In the genomic region with DNA sequence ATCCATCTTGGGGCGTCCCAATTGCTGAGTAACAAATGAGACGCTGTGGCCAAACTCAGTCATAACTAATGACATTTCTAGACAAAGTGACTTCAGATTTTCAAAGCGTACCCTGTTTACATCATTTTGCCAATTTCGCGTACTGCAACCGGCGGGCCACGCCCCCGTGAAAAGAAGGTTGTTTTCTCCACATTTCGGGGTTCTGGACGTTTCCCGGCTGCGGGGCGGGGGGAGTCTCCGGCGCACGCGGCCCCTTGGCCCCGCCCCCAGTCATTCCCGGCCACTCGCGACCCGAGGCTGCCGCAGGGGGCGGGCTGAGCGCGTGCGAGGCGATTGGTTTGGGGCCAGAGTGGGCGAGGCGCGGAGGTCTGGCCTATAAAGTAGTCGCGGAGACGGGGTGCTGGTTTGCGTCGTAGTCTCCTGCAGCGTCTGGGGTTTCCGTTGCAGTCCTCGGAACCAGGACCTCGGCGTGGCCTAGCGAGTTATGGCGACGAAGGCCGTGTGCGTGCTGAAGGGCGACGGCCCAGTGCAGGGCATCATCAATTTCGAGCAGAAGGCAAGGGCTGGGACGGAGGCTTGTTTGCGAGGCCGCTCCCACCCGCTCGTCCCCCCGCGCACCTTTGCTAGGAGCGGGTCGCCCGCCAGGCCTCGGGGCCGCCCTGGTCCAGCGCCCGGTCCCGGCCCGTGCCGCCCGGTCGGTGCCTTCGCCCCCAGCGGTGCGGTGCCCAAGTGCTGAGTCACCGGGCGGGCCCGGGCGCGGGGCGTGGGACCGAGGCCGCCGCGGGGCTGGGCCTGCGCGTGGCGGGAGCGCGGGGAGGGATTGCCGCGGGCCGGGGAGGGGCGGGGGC, we compare ENCODE assay signal across 1 cellular context.
TF ChIP-seq lines count a peak whose summit lies in the region.

A gene (plus strand): TSS at position 408 of the 848 bp plus-strand sequence. CDS start 77 bp downstream, at position 485.

TF ChIP-seq in HEK293, 187 proteins besides CTCF, POLR2A, EP300 and RAD21 (continued from another document and continues in another):
- TF ChIP-seq ZNF555 (tag by site-specific recombination; conservative IDR thresholded peaks at IDR 0.05) = no peak
- no peak for TF ChIP-seq ZNF350 (tag by site-specific recombination; IDR thresholded peaks at IDR 0.05)
- peak; percentile 57; the same call in 1 of the 2 replicates for TF ChIP-seq ZEB2 (tag by site-specific recombination; IDR thresholded peaks at IDR 0.05)
- peak; percentile 49 for TF ChIP-seq ZBTB17 (tag by site-specific recombination; IDR thresholded peaks at IDR 0.05)
- no peak for TF ChIP-seq ZNF664 (tag by site-specific recombination; IDR thresholded peaks at IDR 0.05)
- TF ChIP-seq, protein P1, sequence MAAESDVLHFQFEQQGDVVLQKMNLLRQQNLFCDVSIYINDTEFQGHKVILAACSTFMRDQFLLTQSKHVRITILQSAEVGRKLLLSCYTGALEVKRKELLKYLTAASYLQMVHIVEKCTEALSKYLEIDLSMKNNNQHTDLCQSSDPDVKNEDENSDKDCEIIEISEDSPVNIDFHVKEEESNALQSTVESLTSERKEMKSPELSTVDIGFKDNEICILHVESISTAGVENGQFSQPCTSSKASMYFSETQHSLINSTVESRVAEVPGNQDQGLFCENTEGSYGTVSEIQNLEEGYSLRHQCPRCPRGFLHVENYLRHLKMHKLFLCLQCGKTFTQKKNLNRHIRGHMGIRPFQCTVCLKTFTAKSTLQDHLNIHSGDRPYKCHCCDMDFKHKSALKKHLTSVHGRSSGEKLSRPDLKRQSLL (tag by site-specific recombination; IDR thresholded peaks at IDR 0.05) = no peak
- TF ChIP-seq ZNF391 (tag by site-specific recombination; IDR thresholded peaks at IDR 0.05; ENCODE audit: borderline replicate concordance, low read depth) = no peak
- TF ChIP-seq, protein P2, sequence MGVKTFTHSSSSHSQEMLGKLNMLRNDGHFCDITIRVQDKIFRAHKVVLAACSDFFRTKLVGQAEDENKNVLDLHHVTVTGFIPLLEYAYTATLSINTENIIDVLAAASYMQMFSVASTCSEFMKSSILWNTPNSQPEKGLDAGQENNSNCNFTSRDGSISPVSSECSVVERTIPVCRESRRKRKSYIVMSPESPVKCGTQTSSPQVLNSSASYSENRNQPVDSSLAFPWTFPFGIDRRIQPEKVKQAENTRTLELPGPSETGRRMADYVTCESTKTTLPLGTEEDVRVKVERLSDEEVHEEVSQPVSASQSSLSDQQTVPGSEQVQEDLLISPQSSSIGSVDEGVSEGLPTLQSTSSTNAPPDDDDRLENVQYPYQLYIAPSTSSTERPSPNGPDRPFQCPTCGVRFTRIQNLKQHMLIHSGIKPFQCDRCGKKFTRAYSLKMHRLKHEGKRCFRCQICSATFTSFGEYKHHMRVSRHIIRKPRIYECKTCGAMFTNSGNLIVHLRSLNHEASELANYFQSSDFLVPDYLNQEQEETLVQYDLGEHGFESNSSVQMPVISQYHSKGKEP (tag by site-specific recombination; IDR thresholded peaks at IDR 0.05) = peak; percentile 17; the same call in 1 of the 2 replicates
- TF ChIP-seq ZNF133 (tag by site-specific recombination; IDR thresholded peaks at IDR 0.05) = no peak
- TF ChIP-seq, protein P3, sequence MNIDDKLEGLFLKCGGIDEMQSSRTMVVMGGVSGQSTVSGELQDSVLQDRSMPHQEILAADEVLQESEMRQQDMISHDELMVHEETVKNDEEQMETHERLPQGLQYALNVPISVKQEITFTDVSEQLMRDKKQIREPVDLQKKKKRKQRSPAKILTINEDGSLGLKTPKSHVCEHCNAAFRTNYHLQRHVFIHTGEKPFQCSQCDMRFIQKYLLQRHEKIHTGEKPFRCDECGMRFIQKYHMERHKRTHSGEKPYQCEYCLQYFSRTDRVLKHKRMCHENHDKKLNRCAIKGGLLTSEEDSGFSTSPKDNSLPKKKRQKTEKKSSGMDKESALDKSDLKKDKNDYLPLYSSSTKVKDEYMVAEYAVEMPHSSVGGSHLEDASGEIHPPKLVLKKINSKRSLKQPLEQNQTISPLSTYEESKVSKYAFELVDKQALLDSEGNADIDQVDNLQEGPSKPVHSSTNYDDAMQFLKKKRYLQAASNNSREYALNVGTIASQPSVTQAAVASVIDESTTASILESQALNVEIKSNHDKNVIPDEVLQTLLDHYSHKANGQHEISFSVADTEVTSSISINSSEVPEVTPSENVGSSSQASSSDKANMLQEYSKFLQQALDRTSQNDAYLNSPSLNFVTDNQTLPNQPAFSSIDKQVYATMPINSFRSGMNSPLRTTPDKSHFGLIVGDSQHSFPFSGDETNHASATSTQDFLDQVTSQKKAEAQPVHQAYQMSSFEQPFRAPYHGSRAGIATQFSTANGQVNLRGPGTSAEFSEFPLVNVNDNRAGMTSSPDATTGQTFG (tag by site-specific recombination; IDR thresholded peaks at IDR 0.05; ENCODE audit: borderline replicate concordance) = no peak
- TF ChIP-seq ZNF585B (tag by site-specific recombination; IDR thresholded peaks at IDR 0.05) = no peak; the same call in 1 of the 2 replicates
- no peak for TF ChIP-seq FEZF1 (tag by site-specific recombination; IDR thresholded peaks at IDR 0.05)
- peak; percentile 21; the same call in 1 of the 2 replicates for TF ChIP-seq ZNF2 (tag by site-specific recombination; IDR thresholded peaks at IDR 0.05)
- no peak for TF ChIP-seq ZNF510 (tag by site-specific recombination; IDR thresholded peaks at IDR 0.05; ENCODE audit: insufficient replicate concordance)
- TF ChIP-seq MYNN (tag by site-specific recombination; IDR thresholded peaks at IDR 0.05; ENCODE audit: borderline replicate concordance) = no peak
- TF ChIP-seq GLIS1 (tag by site-specific recombination; IDR thresholded peaks at IDR 0.05) = peak; percentile 89
- TF ChIP-seq ZNF521 (tag by site-specific recombination; IDR thresholded peaks at IDR 0.05) = no peak
- TF ChIP-seq HOXA7 (CRISPR knock-in tag; IDR thresholded peaks at IDR 0.05; ENCODE audit: borderline replicate concordance) = no peak
- TF ChIP-seq ZNF19 (tag by site-specific recombination; IDR thresholded peaks at IDR 0.05; ENCODE audit: low read depth) = no peak
- TF ChIP-seq ZNF416 (tag by site-specific recombination; IDR thresholded peaks at IDR 0.05) = no peak
- no peak for TF ChIP-seq TRIM28 (IDR thresholded peaks at IDR 0.05; ENCODE audit: borderline replicate concordance, low read length)
- 0 out of 2 replicates have a peak, but pooled peaks have one; percentile 26 for TF ChIP-seq ZNF596 (tag by site-specific recombination; IDR thresholded peaks at IDR 0.05)
- TF ChIP-seq, protein P4, sequence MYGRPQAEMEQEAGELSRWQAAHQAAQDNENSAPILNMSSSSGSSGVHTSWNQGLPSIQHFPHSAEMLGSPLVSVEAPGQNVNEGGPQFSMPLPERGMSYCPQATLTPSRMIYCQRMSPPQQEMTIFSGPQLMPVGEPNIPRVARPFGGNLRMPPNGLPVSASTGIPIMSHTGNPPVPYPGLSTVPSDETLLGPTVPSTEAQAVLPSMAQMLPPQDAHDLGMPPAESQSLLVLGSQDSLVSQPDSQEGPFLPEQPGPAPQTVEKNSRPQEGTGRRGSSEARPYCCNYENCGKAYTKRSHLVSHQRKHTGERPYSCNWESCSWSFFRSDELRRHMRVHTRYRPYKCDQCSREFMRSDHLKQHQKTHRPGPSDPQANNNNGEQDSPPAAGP (tag by site-specific recombination; IDR thresholded peaks at IDR 0.05) = peak; percentile 95
- peak; percentile 72 for TF ChIP-seq ZNF600 (tag by site-specific recombination; IDR thresholded peaks at IDR 0.05)
- peak; percentile 82; the same call in 1 of the 2 replicates for TF ChIP-seq RBAK (tag by site-specific recombination; IDR thresholded peaks at IDR 0.05)
- peak; percentile 60; the same call in 1 of the 2 replicates for TF ChIP-seq REPIN1 (tag by site-specific recombination; IDR thresholded peaks at IDR 0.05; ENCODE audit: low read depth)
- TF ChIP-seq BCL11A (tag by site-specific recombination; IDR thresholded peaks at IDR 0.05; ENCODE audit: low read depth) = no peak
- TF ChIP-seq ZNF24 (tag by site-specific recombination; IDR thresholded peaks at IDR 0.05) = no peak
- TF ChIP-seq, protein P5, sequence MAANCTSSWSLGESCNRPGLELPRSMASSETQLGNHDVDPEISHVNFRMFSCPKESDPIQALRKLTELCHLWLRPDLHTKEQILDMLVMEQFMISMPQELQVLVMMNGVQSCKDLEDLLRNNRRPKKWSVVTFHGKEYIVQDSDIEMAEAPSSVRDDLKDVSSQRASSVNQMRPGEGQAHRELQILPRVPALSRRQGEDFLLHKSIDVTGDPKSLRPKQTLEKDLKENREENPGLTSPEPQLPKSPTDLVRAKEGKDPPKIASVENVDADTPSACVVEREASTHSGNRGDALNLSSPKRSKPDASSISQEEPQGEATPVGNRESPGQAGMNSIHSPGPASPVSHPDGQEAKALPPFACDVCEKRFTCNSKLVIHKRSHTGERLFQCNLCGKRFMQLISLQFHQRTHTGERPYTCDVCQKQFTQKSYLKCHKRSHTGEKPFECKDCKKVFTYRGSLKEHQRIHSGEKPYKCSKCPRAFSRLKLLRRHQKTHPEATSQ (tag by site-specific recombination; IDR thresholded peaks at IDR 0.05) = peak; percentile 96
- TF ChIP-seq, protein P6, sequence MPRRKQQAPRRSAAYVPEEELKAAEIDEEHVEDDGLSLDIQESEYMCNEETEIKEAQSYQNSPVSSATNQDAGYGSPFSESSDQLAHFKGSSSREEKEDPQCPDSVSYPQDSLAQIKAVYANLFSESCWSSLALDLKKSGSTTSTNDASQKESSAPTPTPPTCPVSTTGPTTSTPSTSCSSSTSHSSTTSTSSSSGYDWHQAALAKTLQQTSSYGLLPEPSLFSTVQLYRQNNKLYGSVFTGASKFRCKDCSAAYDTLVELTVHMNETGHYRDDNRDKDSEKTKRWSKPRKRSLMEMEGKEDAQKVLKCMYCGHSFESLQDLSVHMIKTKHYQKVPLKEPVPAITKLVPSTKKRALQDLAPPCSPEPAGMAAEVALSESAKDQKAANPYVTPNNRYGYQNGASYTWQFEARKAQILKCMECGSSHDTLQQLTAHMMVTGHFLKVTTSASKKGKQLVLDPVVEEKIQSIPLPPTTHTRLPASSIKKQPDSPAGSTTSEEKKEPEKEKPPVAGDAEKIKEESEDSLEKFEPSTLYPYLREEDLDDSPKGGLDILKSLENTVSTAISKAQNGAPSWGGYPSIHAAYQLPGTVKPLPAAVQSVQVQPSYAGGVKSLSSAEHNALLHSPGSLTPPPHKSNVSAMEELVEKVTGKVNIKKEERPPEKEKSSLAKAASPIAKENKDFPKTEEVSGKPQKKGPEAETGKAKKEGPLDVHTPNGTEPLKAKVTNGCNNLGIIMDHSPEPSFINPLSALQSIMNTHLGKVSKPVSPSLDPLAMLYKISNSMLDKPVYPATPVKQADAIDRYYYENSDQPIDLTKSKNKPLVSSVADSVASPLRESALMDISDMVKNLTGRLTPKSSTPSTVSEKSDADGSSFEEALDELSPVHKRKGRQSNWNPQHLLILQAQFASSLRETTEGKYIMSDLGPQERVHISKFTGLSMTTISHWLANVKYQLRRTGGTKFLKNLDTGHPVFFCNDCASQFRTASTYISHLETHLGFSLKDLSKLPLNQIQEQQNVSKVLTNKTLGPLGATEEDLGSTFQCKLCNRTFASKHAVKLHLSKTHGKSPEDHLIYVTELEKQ (tag by site-specific recombination; IDR thresholded peaks at IDR 0.05; ENCODE audit: borderline replicate concordance) = peak; percentile 35; the same call in 1 of the 2 replicates
- TF ChIP-seq ZIC2 (tag by site-specific recombination; IDR thresholded peaks at IDR 0.05) = peak; percentile 73
- peak; percentile 80 for TF ChIP-seq ZFHX2 (tag by site-specific recombination; conservative IDR thresholded peaks at IDR 0.05)
- no peak for TF ChIP-seq ZNF114 (tag by site-specific recombination; IDR thresholded peaks at IDR 0.05)
- no peak for TF ChIP-seq ZNF157 (tag by site-specific recombination; IDR thresholded peaks at IDR 0.05)
- TF ChIP-seq ZNF221 (tag by site-specific recombination; IDR thresholded peaks at IDR 0.05; ENCODE audit: borderline replicate concordance) = no peak
- TF ChIP-seq ZNF423 (tag by site-specific recombination; IDR thresholded peaks at IDR 0.05) = peak; percentile 37; the same call in 1 of the 2 replicates
- TF ChIP-seq ZNF621 (tag by site-specific recombination; IDR thresholded peaks at IDR 0.05) = no peak
- TF ChIP-seq SETDB1 (IDR thresholded peaks at IDR 0.05; ENCODE audit: insufficient read length, low read length) = no peak
- TF ChIP-seq ZNF501 (tag by site-specific recombination; IDR thresholded peaks at IDR 0.05) = no peak
- TF ChIP-seq ZNF335 (tag by site-specific recombination; conservative IDR thresholded peaks at IDR 0.05) = peak; percentile 72
- 0 out of 2 replicates have a peak, but pooled peaks have one; percentile 17 for TF ChIP-seq ZNF677 (tag by site-specific recombination; IDR thresholded peaks at IDR 0.05)
- no peak for TF ChIP-seq ZNF530 (tag by site-specific recombination; IDR thresholded peaks at IDR 0.05; ENCODE audit: low read depth)
- TF ChIP-seq, protein P7, sequence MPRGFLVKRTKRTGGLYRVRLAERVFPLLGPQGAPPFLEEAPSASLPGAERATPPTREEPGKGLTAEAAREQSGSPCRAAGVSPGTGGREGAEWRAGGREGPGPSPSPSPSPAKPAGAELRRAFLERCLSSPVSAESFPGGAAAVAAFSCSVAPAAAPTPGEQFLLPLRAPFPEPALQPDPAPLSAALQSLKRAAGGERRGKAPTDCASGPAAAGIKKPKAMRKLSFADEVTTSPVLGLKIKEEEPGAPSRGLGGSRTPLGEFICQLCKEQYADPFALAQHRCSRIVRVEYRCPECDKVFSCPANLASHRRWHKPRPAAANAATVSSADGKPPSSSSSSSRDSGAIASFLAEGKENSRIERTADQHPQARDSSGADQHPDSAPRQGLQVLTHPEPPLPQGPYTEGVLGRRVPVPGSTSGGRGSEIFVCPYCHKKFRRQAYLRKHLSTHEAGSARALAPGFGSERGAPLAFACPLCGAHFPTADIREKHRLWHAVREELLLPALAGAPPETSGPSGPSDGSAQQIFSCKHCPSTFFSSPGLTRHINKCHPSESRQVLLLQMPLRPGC (tag by site-specific recombination; IDR thresholded peaks at IDR 0.05) = peak; percentile 69; the same call in 1 of the 2 replicates
